21 cellular contexts compared by ENCODE assay signal in the genomic region with DNA sequence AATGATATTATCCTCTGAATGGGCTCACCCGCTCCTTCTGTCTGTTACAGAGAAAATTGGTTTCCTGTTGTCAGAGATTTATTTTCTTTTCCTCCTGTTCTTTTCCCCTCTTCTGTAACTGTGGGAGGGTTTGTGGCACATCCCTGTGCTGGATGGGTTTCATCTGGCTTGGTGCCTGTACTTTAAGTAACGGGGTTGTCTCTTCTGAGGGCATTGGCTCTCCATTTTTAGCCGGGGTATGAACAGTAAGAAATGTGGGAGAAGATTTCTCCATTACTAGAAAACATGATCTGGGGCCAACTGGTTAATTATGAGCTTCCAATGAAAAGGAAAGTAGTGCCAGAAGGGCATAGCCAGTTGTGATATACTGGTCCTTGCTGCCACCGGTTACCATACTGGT.
A peak's percentile ranks its signal among the peaks of the same experiment; 100 is the strongest.
DNase-seq lines count a peak whose midpoint lies in the region; ATAC-seq and TF ChIP-seq lines count a peak whose summit lies in the region.
"Had no signal": no experiment of that assay in that cellular context is flagged by ENCODE, and none has a peak within 500 bp of the region (broad histone marks: within the 10 kb centered on the region; RNA-seq: fewer than 3 reads in every experiment).

No MANE protein-coding gene starts in this region.

- peaks cover 0 to 53% (median 15%) of the 10 kb centered on the region in 12 donors for H3K4me1 ChIP-seq in heart left ventricle
- peaks cover 28% of the 10 kb centered on the region for H3K4me1 ChIP-seq in GM23338 (ENCODE audit: insufficient read depth)
- peaks cover 3% of the 10 kb centered on the region for H3K4me1 ChIP-seq in effector memory CD4-positive, alpha-beta T cell (ENCODE audit: control insufficient read depth, insufficient read depth, low read length, poor library complexity, severe bottlenecking)

- 65 to 78% (median 69%) methylated on average over 4 of the region's 4 CpGs for WGBS in heart left ventricle, 4 donors

- no peaks in the 10 kb centered on the region for H3K36me3 Mint-ChIP-seq in GM23338 (ENCODE audit: low read depth)

- H3K4me1 Mint-ChIP-seq in GM23338 = peaks cover 53% of the 10 kb centered on the region

- no peak overlapping the region for H3K27ac Mint-ChIP-seq in GM23338

- H3K27me3 Mint-ChIP-seq in GM23338 (ENCODE audit: insufficient read depth, low read depth, poor library complexity) = peaks cover 3% of the 10 kb centered on the region
- H3K27me3 Mint-ChIP-seq: CD4-positive, CD25-positive, alpha-beta regulatory T cell had no signal

- DNase-seq in Right ventricle myocardium inferior (ENCODE audit: missing footprints) = no peak
- DNase-seq in heart left ventricle = no peak
- peak; percentile 47 for DNase-seq in NCI-H69 (lab: John Stamatoyannopoulos, UW)
- peak in 1 of 10 donors; percentile 24 for DNase-seq in dorsolateral prefrontal cortex
- DNase-seq in occipital lobe (lab: John Stamatoyannopoulos, UW) = peak; percentile 13
- no peak for DNase-seq in GM23338 (ENCODE audit: low spot score)
- no peak for DNase-seq in effector memory CD4-positive, alpha-beta T cell
- no peak for DNase-seq in NCI-H2196 treated with DMSO at 0.1 percent for 48 hours (lab: John Stamatoyannopoulos, UW; ENCODE audit: unreplicated experiment)
- DNase-seq: CD4-positive, CD25-positive, alpha-beta regulatory T cell; GDM1; IMR-90; KG1; MM.1S; NCI-H2029; NCI-H2227 treated with DMSO at 0.1 percent for 48 hours; NCI-H510A; SJCRH30 had no signal

- no peak overlapping the region for H3K4me3 Mint-ChIP-seq in GM23338
- H3K4me3 Mint-ChIP-seq: CD4-positive, CD25-positive, alpha-beta regulatory T cell had no signal

- TF ChIP-seq CTCF in heart left ventricle (IDR thresholded peaks at IDR 0.05) (no peak), dorsolateral prefrontal cortex (IDR thresholded peaks at IDR 0.05 in 54 of 56, conservative IDR thresholded peaks at IDR 0.05 in 2 of 56; ENCODE audit: low read depth in 1 of 56, partially characterized antibody in 56 of 56) (no peak), GM23338 (conservative IDR thresholded peaks at IDR 0.05; ENCODE audit: low read depth in 2 of 2) (no peak)

- TF ChIP-seq POLR2A in heart left ventricle (IDR thresholded peaks at IDR 0.05) = no peak

- H2AFZ ChIP-seq in GM23338 = no peak overlapping the region

- H3F3A ChIP-seq in GM23338 (replicated peaks; ENCODE audit: low read depth) = no peaks in the 10 kb centered on the region

- H3K27me3 ChIP-seq in heart left ventricle (no peaks in the 10 kb centered on the region), dorsolateral prefrontal cortex (no peaks in the 10 kb centered on the region), GM23338 (ENCODE audit: insufficient read depth) (no peaks in the 10 kb centered on the region)
- H3K27me3 ChIP-seq in effector memory CD4-positive, alpha-beta T cell (replicated peaks; ENCODE audit: control insufficient read depth, insufficient read depth, low read length, poor library complexity, severe bottlenecking) = no peaks in the 10 kb centered on the region
- H3K27me3 ChIP-seq: BLaER1, SJCRH30 had no signal

- H4K20me1 ChIP-seq in GM23338 (replicated peaks; ENCODE audit: insufficient read depth) = peaks cover 32% of the 10 kb centered on the region

- intact Hi-C loops in Right ventricle myocardium inferior (cut with DNase I) (no loop called here), heart left ventricle (cut with DNase I) (no loop called here), dorsolateral prefrontal cortex (cut with DNase I) (loop anchor here (10.0 kb wide), 3 partner anchors 80 to 240 kb away; partner anchors contain the start of gene LRRC4 (in 1 of the 2))

- H3K27ac ChIP-seq in heart left ventricle (no peak overlapping the region), dorsolateral prefrontal cortex (peak overlapping the region in 48 of 59 donors; percentile 1 to 76 (median 52)), GM23338 (ENCODE audit: low read depth) (no peak overlapping the region)
- H3K27ac ChIP-seq in effector memory CD4-positive, alpha-beta T cell (ENCODE audit: insufficient read depth, low read length, poor library complexity, severe bottlenecking) = no peak overlapping the region
- H3K27ac ChIP-seq: BLaER1, SJCRH30 had no signal

- peak; percentile 28 for ATAC-seq in Right ventricle myocardium inferior
- no peak for ATAC-seq in heart left ventricle
- no peak for ATAC-seq in GM23338
- ATAC-seq: GM12878, HCT116, SK-N-SH treated with all-trans-retinoic acid at 6 μM for 48 hours had no signal

- peaks cover 88% of the 10 kb centered on the region for H3K79me2 ChIP-seq in GM23338 (replicated peaks; ENCODE audit: insufficient read depth)

- no peaks in the 10 kb centered on the region for H3K9me3 Mint-ChIP-seq in GM23338

- no peak overlapping the region for H3K4me2 ChIP-seq in GM23338
- H3K4me2 ChIP-seq: BLaER1 had no signal

- H3K9me3 ChIP-seq in heart left ventricle = no peaks in the 10 kb centered on the region
- no peaks in the 10 kb centered on the region for H3K9me3 ChIP-seq in effector memory CD4-positive, alpha-beta T cell (ENCODE audit: control insufficient read depth, low read length)
- H3K9me3 ChIP-seq: BLaER1, SJCRH30 had no signal

- no peaks in the 10 kb centered on the region for H3K9me2 ChIP-seq in GM23338 (ENCODE audit: insufficient read depth)

- H3K4me3 ChIP-seq in heart left ventricle = no peak overlapping the region
- H3K4me3 ChIP-seq in dorsolateral prefrontal cortex = no peak overlapping the region
- no peak overlapping the region for H3K4me3 ChIP-seq in GM23338
- no peak overlapping the region for H3K4me3 ChIP-seq in effector memory CD4-positive, alpha-beta T cell (ENCODE audit: insufficient read depth, low read depth, low read length, poor library complexity, severe bottlenecking)
- H3K4me3 ChIP-seq: BLaER1, GM12878, SJCRH30 had no signal

- no peaks in the 10 kb centered on the region for H3K36me3 ChIP-seq in heart left ventricle
- H3K36me3 ChIP-seq in GM23338 (ENCODE audit: insufficient read depth) = no peaks in the 10 kb centered on the region
- H3K36me3 ChIP-seq in effector memory CD4-positive, alpha-beta T cell (ENCODE audit: control insufficient read depth, insufficient read depth, low read length) = no peaks in the 10 kb centered on the region
- H3K36me3 ChIP-seq: SJCRH30 had no signal

TF ChIP-seq in GM23338, 12 proteins besides CTCF, POLR2A, EP300 and RAD21:
- TF ChIP-seq EZH2 (IDR thresholded peaks at IDR 0.05; ENCODE audit: low read depth, unreplicated experiment) = no peak
- no peak for TF ChIP-seq POLR2AphosphoS5 (IDR thresholded peaks at IDR 0.05; ENCODE audit: low read depth)
- no peak for TF ChIP-seq ZNF462 (CRISPR knock-in tag; IDR thresholded peaks at IDR 0.05)
- TF ChIP-seq STAT1 (IDR thresholded peaks at IDR 0.05; ENCODE audit: unreplicated experiment) = no peak
- TF ChIP-seq EZH2phosphoT487 (IDR thresholded peaks at IDR 0.05; ENCODE audit: unreplicated experiment) = no peak

Comparison
In these comparisons a context has a peak if more than half of its experiments do, and no peak if none do; other contexts are left out.
1. DNase-seq: peak in NCI-H69 (single experiment) and occipital lobe (single experiment); none in Right ventricle myocardium inferior (single experiment), heart left ventricle (0 of 5), GM23338 (single experiment), effector memory CD4-positive, alpha-beta T cell (0 of 3) and NCI-H2196 treated with DMSO at 0.1 percent for 48 hours (single experiment).
2. H3K27ac ChIP-seq: peak in dorsolateral prefrontal cortex (48 of 59); none in heart left ventricle (0 of 12), GM23338 (single experiment) and effector memory CD4-positive, alpha-beta T cell (single experiment).
3. intact Hi-C loops: an anchor here in dorsolateral prefrontal cortex (10.0 kb wide); none called in Right ventricle myocardium inferior and heart left ventricle.